ENCODE assay signal across 11 cellular contexts in genomic region chr7:131031100-131031868, GRCh38.
DNase-seq lines count a peak whose midpoint lies in the region; ATAC-seq and TF ChIP-seq lines count a peak whose summit lies in the region.
"Had no signal": no experiment of that assay in that cellular context is flagged by ENCODE, and none has a peak within 500 bp of the region (broad histone marks: within the 10 kb centered on the region; RNA-seq: fewer than 3 reads in every experiment).

No MANE protein-coding gene starts in this region.

- BruUV-seq in A673 (replicated peaks; lab: Mats Ljungman, UMichigan) = no TSS peak

- intact Hi-C loops in A673 (cut with micrococcal nuclease; ENCODE audit: unreplicated experiment) = no loop called here

- peaks cover 0 to 2% (median 0%) of the 10 kb centered on the region in 3 donors for H3K9me3 Mint-ChIP-seq in IgD-negative memory B cell
- H3K9me3 Mint-ChIP-seq: nephron had no signal

- DNase-seq in A673 (ENCODE audit: low spot score) (no peak), mesenteric fat pad (ENCODE audit: low spot score) (no peak), NK-92 (lab: John Stamatoyannopoulos, UW; ENCODE audit: unreplicated experiment) (no peak), NCI-H2227 (lab: John Stamatoyannopoulos, UW; ENCODE audit: unreplicated experiment) (no peak), OCI-M1 (lab: John Stamatoyannopoulos, UW) (no peak)
- DNase-seq: BE2C, NCI-H1694 treated with DMSO at 0.1 percent for 48 hours had no signal

- peaks cover 63% of the 10 kb centered on the region for H3K4me1 ChIP-seq in A673 (ENCODE audit: insufficient read depth, low read length, poor library complexity, severe bottlenecking)

- ATAC-seq in GM18867 (IDR thresholded peaks at IDR 0.05; ENCODE audit: unreplicated experiment) = peak; percentile 68
- ATAC-seq in HG02642 (IDR thresholded peaks at IDR 0.05; ENCODE audit: poor library complexity, unreplicated experiment) = peak; percentile 64

- peaks cover 4% of the 10 kb centered on the region for H3K36me3 Mint-ChIP-seq in IgD-negative memory B cell

- H3K4me1 Mint-ChIP-seq in IgD-negative memory B cell = peaks cover 66 to 73% (median 72%) of the 10 kb centered on the region in 3 donors

- H3K27me3 Mint-ChIP-seq in IgD-negative memory B cell = no peaks in the 10 kb centered on the region

- H3K9me3 ChIP-seq in A673 (ENCODE audit: low read depth, low read length, poor library complexity, severe bottlenecking) = no peaks in the 10 kb centered on the region
- H3K9me3 ChIP-seq: BE2C had no signal

- H3K36me3 ChIP-seq in A673 (ENCODE audit: insufficient read depth, low read length, poor library complexity, severe bottlenecking) = no peaks in the 10 kb centered on the region
- H3K36me3 ChIP-seq: BE2C had no signal

- TF ChIP-seq CTCF in A673 (conservative IDR thresholded peaks at IDR 0.05; ENCODE audit: low read depth, low read length) = no peak

- no peak overlapping the region for H3K4me3 ChIP-seq in A673 (ENCODE audit: low read depth, low read length, poor library complexity, severe bottlenecking)

- CTCF ChIA-PET in A673 (lab: Charles Lee) = no interaction called here

- H3K27me3 ChIP-seq in A673 (replicated peaks; ENCODE audit: insufficient read depth, low read depth, low read length, poor library complexity) = no peaks in the 10 kb centered on the region
- H3K27me3 ChIP-seq: BE2C had no signal

- POLR2A ChIA-PET in A673 (lab: Charles Lee; ENCODE audit: low non-redundant PET) = no interaction called here

- peak overlapping the region; percentile 91 to 95 (median 93) for H3K27ac Mint-ChIP-seq in IgD-negative memory B cell
- H3K27ac Mint-ChIP-seq: nephron had no signal

- H3K4me3 Mint-ChIP-seq in IgD-negative memory B cell = peak overlapping the region; percentile 51 to 91 (median 68)
- H3K4me3 Mint-ChIP-seq: nephron had no signal

- H3K27ac ChIP-seq in A673 (ENCODE audit: low read depth, low read length, poor library complexity, severe bottlenecking) = peak overlapping the region; percentile 58
